In genomic region chr9:35758475-35759050, GRCh38 we compare ENCODE assay signal across 1 cellular context.
TF ChIP-seq lines count a peak whose summit lies in the region.

No MANE protein-coding gene starts in this region.

TF ChIP-seq in GM23338, 12 proteins besides CTCF, POLR2A, EP300 and RAD21 (continued from another document):
- TF ChIP-seq REST (IDR thresholded peaks at IDR 0.05; ENCODE audit: unreplicated experiment) = no peak
- TF ChIP-seq ETS1 (IDR thresholded peaks at IDR 0.05) = no peak
- no peak for TF ChIP-seq STAT1 (IDR thresholded peaks at IDR 0.05; ENCODE audit: unreplicated experiment)
